In genomic region chr10:27745719-27746363, GRCh38 we compare ENCODE assay signal across 8 cellular contexts. TPM values are rescaled to one million over a fixed set of nuclear protein-coding genes. Genes with fewer than 3 reads are reported as not detected.
DNase-seq lines count a peak whose midpoint lies in the region; ATAC-seq and TF ChIP-seq lines count a peak whose summit lies in the region.

MKX (minus strand) TSS chr10:27745819; CDS start chr10:27743415, 2,404 bp downstream.

- H3K4me3 ChIP-seq in epithelial cell of esophagus (ENCODE audit: low read length) (no peak within 1 kb of the TSS), vagina (peak within 1 kb of the TSS; percentile 58 to 70)

- H3K4me1 ChIP-seq in vagina = peaks cover 57% of the 10 kb centered on the region

- peaks cover 19 to 21% of the 10 kb centered on the region in 2 donors for H3K4me1 Mint-ChIP-seq in natural killer cell

- no peaks in the 10 kb centered on the region for H3K9me3 Mint-ChIP-seq in natural killer cell

- no peaks in the 10 kb centered on the region for H3K36me3 Mint-ChIP-seq in natural killer cell

- intact Hi-C loops in natural killer cell (cut with micrococcal nuclease) (no loop called here), vagina (cut with DNase I) (loop anchor here (10.0 kb wide), 1 partner anchor 499 kb away; no protein-coding TSS in a partner anchor)

- peak within 1 kb of the TSS in 1 of 2 donors; percentile 63 for H3K27ac Mint-ChIP-seq in natural killer cell

- DNase-seq in NCI-H1417 (lab: John Stamatoyannopoulos, UW) (peak; percentile 47 to 73 (median 68)), NCI-H1417 treated with DMSO at 0.1 percent for 48 hours (lab: John Stamatoyannopoulos, UW) (no peak), epithelial cell of esophagus (ENCODE audit: low read depth) (peak; percentile 54), natural killer cell (no peak), vagina (ENCODE audit: extremely low spot score in 2 of 2) (no peak), OCI-M1 (lab: John Stamatoyannopoulos, UW) (no peak), RPMI8226 (no peak)
- DNase-seq in activated CD4-positive, alpha-beta T cell treated with anti-CD3 and anti-CD28 coated beads for 4 hours = peak; percentile 13 to 15

- no peak for ATAC-seq in natural killer cell

- no peaks in the 10 kb centered on the region for H3K9me3 ChIP-seq in vagina

- no peak within 1 kb of the TSS for H3K27ac ChIP-seq in vagina

- no peaks in the 10 kb centered on the region for H3K36me3 ChIP-seq in vagina

- peak within 1 kb of the TSS; percentile 85 for H3K4me3 Mint-ChIP-seq in natural killer cell

- TF ChIP-seq POLR2A in vagina (IDR thresholded peaks at IDR 0.05) = no peak

- no peaks in the 10 kb centered on the region for H3K27me3 ChIP-seq in vagina

- peaks cover 60 to 67% of the 10 kb centered on the region in 2 donors for H3K27me3 Mint-ChIP-seq in natural killer cell (ENCODE audit: low read depth in 2 of 2)

- TF ChIP-seq CTCF in epithelial cell of esophagus (IDR thresholded peaks at IDR 0.05; ENCODE audit: insufficient read depth, low read depth, low read length, missing control alignments) (no peak), natural killer cell (IDR thresholded peaks at IDR 0.05) (no peak), vagina (IDR thresholded peaks at IDR 0.05) (no peak)

RNA-seq across cellular contexts. Expression of gene MKX, which starts in this region (rescaled TPM):
- total RNA-seq in natural killer cell = not detected
- total RNA-seq in vagina = 2.2 TPM

Comparison
In these comparisons a context has a peak if more than half of its experiments do, and no peak if none do; other contexts are left out.
1. DNase-seq: peak in NCI-H1417 (3 of 3), activated CD4-positive, alpha-beta T cell treated with anti-CD3 and anti-CD28 coated beads for 4 hours (2 of 2) and epithelial cell of esophagus (single experiment); none in NCI-H1417 treated with DMSO at 0.1 percent for 48 hours (single experiment), natural killer cell (single experiment), vagina (0 of 2), OCI-M1 (single experiment) and RPMI8226 (single experiment).